Comparison of ENCODE assay signal across 2 cellular contexts in genomic region chr12:6343518-6343917, GRCh38.
TF ChIP-seq lines count a peak whose summit lies in the region.

No MANE protein-coding gene starts in this region.

TF ChIP-seq in IMR-90, 13 proteins besides CTCF, POLR2A, EP300 and RAD21 (continued from another document):
- TF ChIP-seq USF2 (IDR thresholded peaks at IDR 0.05; ENCODE audit: low read depth, low read length): no peak
- no peak for TF ChIP-seq FOS (IDR thresholded peaks at IDR 0.05; ENCODE audit: low read depth, low read length)
- TF ChIP-seq NFE2L2 (IDR thresholded peaks at IDR 0.05; ENCODE audit: low read depth, low read length): no peak
- no peak for TF ChIP-seq MAZ (IDR thresholded peaks at IDR 0.05; ENCODE audit: borderline replicate concordance, low read depth, low read length)
- TF ChIP-seq MXI1 (IDR thresholded peaks at IDR 0.05; ENCODE audit: borderline replicate concordance, low read depth, low read length): no peak
- no peak for TF ChIP-seq RFX5 (IDR thresholded peaks at IDR 0.05; ENCODE audit: low read depth, low read length)
- TF ChIP-seq CEBPB (IDR thresholded peaks at IDR 0.05; ENCODE audit: low read depth, low read length): no peak
- TF ChIP-seq ELK1 (IDR thresholded peaks at IDR 0.05; ENCODE audit: borderline replicate concordance, low read depth, low read length): no peak
- no peak for TF ChIP-seq CHD1 (IDR thresholded peaks at IDR 0.05; ENCODE audit: low read depth, low read length)

TF ChIP-seq in WTC11, 78 proteins besides CTCF, POLR2A, EP300 and RAD21:
- TF ChIP-seq PRDM15 (CRISPR knock-in tag; IDR thresholded peaks at IDR 0.05) (no peak), FOXP4 (CRISPR knock-in tag; IDR thresholded peaks at IDR 0.05) (no peak), ATF3 (CRISPR knock-in tag; conservative IDR thresholded peaks at IDR 0.05) (no peak), MYBL2 (CRISPR knock-in tag; IDR thresholded peaks at IDR 0.05) (no peak), RORB (CRISPR knock-in tag; IDR thresholded peaks at IDR 0.05) (no peak), NR3C1 (CRISPR knock-in tag; conservative IDR thresholded peaks at IDR 0.05; ENCODE audit: low read depth) (no peak), KAT7 (CRISPR knock-in tag; IDR thresholded peaks at IDR 0.05; ENCODE audit: borderline replicate concordance) (no peak), GABPB1 (CRISPR knock-in tag; IDR thresholded peaks at IDR 0.05) (no peak), EMX1 (CRISPR knock-in tag; IDR thresholded peaks at IDR 0.05) (no peak), ERG (CRISPR knock-in tag; IDR thresholded peaks at IDR 0.05) (no peak), JAZF1 (CRISPR knock-in tag; IDR thresholded peaks at IDR 0.05) (no peak), ZNF232 (CRISPR knock-in tag; IDR thresholded peaks at IDR 0.05) (no peak), ATF6 (CRISPR knock-in tag; IDR thresholded peaks at IDR 0.05) (no peak)
